In the genomic region with DNA sequence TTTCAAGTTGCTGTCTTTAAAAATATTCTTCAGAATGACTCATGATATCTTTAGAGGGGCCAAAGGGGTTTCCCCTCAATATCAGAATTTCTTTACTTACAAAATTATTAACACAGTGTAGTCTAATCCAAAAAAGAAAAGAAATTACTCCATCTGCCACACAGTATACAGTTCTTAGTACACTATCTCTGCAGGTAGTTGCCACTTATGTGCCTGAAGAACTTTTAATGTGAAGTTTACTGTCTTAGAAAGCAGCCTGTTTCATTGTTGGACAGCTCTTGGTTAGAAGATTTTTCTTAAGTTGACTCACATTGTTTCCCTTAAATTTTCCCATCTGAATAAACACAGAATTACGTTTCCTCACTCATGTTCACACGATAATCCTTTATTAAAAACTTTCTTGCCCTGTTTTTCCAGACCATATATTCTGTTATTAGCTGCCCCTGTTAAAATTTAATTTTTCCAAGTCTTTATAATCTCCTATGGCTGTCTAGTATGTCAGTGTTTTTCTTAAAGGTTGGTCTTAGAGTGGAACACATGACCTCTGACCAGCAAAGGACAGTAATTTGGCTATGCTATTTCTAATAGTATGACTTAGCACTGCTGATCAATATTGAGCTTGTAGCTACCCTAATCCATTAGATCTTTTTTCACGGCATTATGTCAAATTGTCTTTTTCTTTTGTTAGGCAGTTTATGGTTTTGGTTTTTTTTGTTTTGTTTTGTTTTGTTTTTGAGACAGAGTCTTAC, we compare ENCODE assay signal across 16 cellular contexts. TPM values are rescaled to one million over a fixed set of nuclear protein-coding genes. Genes with fewer than 3 reads are reported as not detected.
DNase-seq lines count a peak whose midpoint lies in the region; ATAC-seq and TF ChIP-seq lines count a peak whose summit lies in the region.
"Had no signal": no experiment of that assay in that cellular context is flagged by ENCODE, and none has a peak within 500 bp of the region (broad histone marks: within the 10 kb centered on the region; RNA-seq: fewer than 3 reads in every experiment).

No MANE protein-coding gene starts in this region.

- no peak overlapping the region for H3K4me3 Mint-ChIP-seq in stimulated activated naive CD8-positive, alpha-beta T cell treated with anti-CD3 and anti-CD28 coated beads, Interleukin-15, amount 100 ng/mL, for 72 hours
- H3K4me3 Mint-ChIP-seq: naive B cell; T-helper 1 cell treated with Interleukin-12 subunit alpha and Interleukin-12 subunit beta and Interleukin-4 antibody, amounts not matched to agents 30 μg/mL and 1 μg/mL, for 36 hours had no signal

- no peaks in the 10 kb centered on the region for H3K9me3 Mint-ChIP-seq in stimulated activated naive CD8-positive, alpha-beta T cell treated with anti-CD3 and anti-CD28 coated beads, Interleukin-15, amount 100 ng/mL, for 72 hours
- H3K9me3 Mint-ChIP-seq: activated naive CD4-positive, alpha-beta T cell treated with anti-CD3 and anti-CD28 coated beads, Interleukin-2, amount 50 U/mL, for 72 hours; naive B cell; T-helper 1 cell treated with Interleukin-12 subunit alpha and Interleukin-12 subunit beta and Interleukin-4 antibody, amounts not matched to agents 30 μg/mL and 1 μg/mL, for 36 hours had no signal

- no peaks in the 10 kb centered on the region for H3K9me3 ChIP-seq in thyroid gland
- H3K9me3 ChIP-seq: gastroesophageal sphincter, tibial artery had no signal

- WGBS in thyroid gland, 2 donors, result 93 to 96% methylated on average over 3 of the region's 3 CpGs

- DNase-seq in stimulated activated naive CD8-positive, alpha-beta T cell treated with anti-CD3 and anti-CD28 coated beads, Interleukin-15, amount 100 ng/mL, for 72 hours, result no peak
- no peak for DNase-seq in stimulated activated naive CD8-positive, alpha-beta T cell treated with anti-CD3 and anti-CD28 coated beads, Interleukin-15, Interleukin-2, amounts not matched to agents 100 U/mL and 50 U/mL, for 24 hours
- DNase-seq in NCI-H2196 (lab: John Stamatoyannopoulos, UW; ENCODE audit: unreplicated experiment), result no peak
- DNase-seq in thyroid gland, result no peak
- DNase-seq in GM19238 (ENCODE audit: insufficient read length, low spot score), result no peak
- DNase-seq in GM19240 (ENCODE audit: insufficient read length, low spot score), result no peak
- DNase-seq: ACHN; activated CD4-positive, alpha-beta T cell treated with anti-CD3 and anti-CD28 coated beads, Interleukin-2, amount 50 U/mL, for 4 hours; dorsolateral prefrontal cortex; naive B cell; tibial artery had no signal

- H3K4me1 ChIP-seq in thyroid gland, result no peaks in the 10 kb centered on the region
- H3K4me1 ChIP-seq: gastroesophageal sphincter, tibial artery had no signal

- no peak overlapping the region for H3K27ac Mint-ChIP-seq in stimulated activated naive CD8-positive, alpha-beta T cell treated with anti-CD3 and anti-CD28 coated beads, Interleukin-15, amount 100 ng/mL, for 72 hours
- H3K27ac Mint-ChIP-seq: activated naive CD4-positive, alpha-beta T cell treated with anti-CD3 and anti-CD28 coated beads, Interleukin-2, amount 50 U/mL, for 72 hours; naive B cell; T-helper 1 cell treated with Interleukin-12 subunit alpha and Interleukin-12 subunit beta and Interleukin-4 antibody, amounts not matched to agents 30 μg/mL and 1 μg/mL, for 36 hours had no signal

- H3K27ac ChIP-seq in thyroid gland, result no peak overlapping the region
- H3K27ac ChIP-seq: dorsolateral prefrontal cortex, gastroesophageal sphincter, tibial artery had no signal

- TF ChIP-seq POLR2A in thyroid gland (IDR thresholded peaks at IDR 0.05), result no peak

- no peaks in the 10 kb centered on the region for H3K27me3 Mint-ChIP-seq in stimulated activated naive CD8-positive, alpha-beta T cell treated with anti-CD3 and anti-CD28 coated beads, Interleukin-15, amount 100 ng/mL, for 72 hours
- H3K27me3 Mint-ChIP-seq: naive B cell had no signal

- TF ChIP-seq CTCF in thyroid gland (IDR thresholded peaks at IDR 0.05), result no peak

- H3K4me3 ChIP-seq in thyroid gland (replicated peaks in 1 of 3), result no peak overlapping the region
- H3K4me3 ChIP-seq: dorsolateral prefrontal cortex, gastroesophageal sphincter, tibial artery had no signal

- H3K36me3 ChIP-seq in thyroid gland, result no peaks in the 10 kb centered on the region

- no peaks in the 10 kb centered on the region for H3K27me3 ChIP-seq in thyroid gland
- H3K27me3 ChIP-seq: dorsolateral prefrontal cortex, gastroesophageal sphincter, tibial artery had no signal

- ATAC-seq in stimulated activated naive CD8-positive, alpha-beta T cell treated with anti-CD3 and anti-CD28 coated beads, Interleukin-15, amount 100 ng/mL, for 72 hours, result peak; percentile 79
- no peak for ATAC-seq in stimulated activated naive CD8-positive, alpha-beta T cell treated with anti-CD3 and anti-CD28 coated beads, Interleukin-15, Interleukin-2, amounts not matched to agents 100 U/mL and 50 U/mL, for 24 hours
- ATAC-seq in HG02588 (IDR thresholded peaks at IDR 0.05; ENCODE audit: unreplicated experiment), result peak; percentile 75
- ATAC-seq in HG03432 (IDR thresholded peaks at IDR 0.05; ENCODE audit: unreplicated experiment), result peak; percentile 83
- ATAC-seq: gastroesophageal sphincter had no signal

- H3K4me1 Mint-ChIP-seq in stimulated activated naive CD8-positive, alpha-beta T cell treated with anti-CD3 and anti-CD28 coated beads, Interleukin-15, amount 100 ng/mL, for 72 hours, result peaks cover 34% of the 10 kb centered on the region
- H3K4me1 Mint-ChIP-seq: naive B cell had no signal

- intact Hi-C loops in thyroid gland (cut with DNase I), result no loop called here

RNA-seq across cellular contexts. Expression of gene FKTN, which starts 21.8 kb away (rescaled TPM):
- 10 to 100 TPM; 10.6 to 39.2 (median 26.8) TPM for total RNA-seq in thyroid gland
